10 cellular contexts compared by ENCODE assay signal in genomic region chr17:33292184-33292980, GRCh38. TPM values are rescaled to one million over a fixed set of nuclear protein-coding genes. Genes with fewer than 3 reads are reported as not detected.
DNase-seq lines count a peak whose midpoint lies in the region; ATAC-seq, FAIRE-seq and TF ChIP-seq lines count a peak whose summit lies in the region.
"Had no signal": no experiment of that assay in that cellular context is flagged by ENCODE, and none has a peak within 500 bp of the region (broad histone marks: within the 10 kb centered on the region; RNA-seq: fewer than 3 reads in every experiment).

No MANE protein-coding gene starts in this region.

- H3K4me1 ChIP-seq in heart left ventricle: peaks cover 0 to 24% (median 8%) of the 10 kb centered on the region in 12 donors
- H3K4me1 ChIP-seq in ascending aorta: peaks cover 0 to 7% of the 10 kb centered on the region in 2 donors

- H3K36me3 ChIP-seq in heart left ventricle (no peaks in the 10 kb centered on the region), ascending aorta (no peaks in the 10 kb centered on the region)

- peak overlapping the region in 9 of 12 donors; percentile 3 to 46 (median 34) for H3K4me3 ChIP-seq in heart left ventricle
- H3K4me3 ChIP-seq in ascending aorta: peak overlapping the region; percentile 34 to 61

- no peak for FAIRE-seq in urothelium cell line (lab: Jason Lieb, UNC)
- FAIRE-seq: G401.6 had no signal

- H3K9me3 ChIP-seq in heart left ventricle: no peaks in the 10 kb centered on the region
- H3K9me3 ChIP-seq in ascending aorta: no peaks in the 10 kb centered on the region

- no peak overlapping the region for H3K27ac Mint-ChIP-seq in immature natural killer cell

- TF ChIP-seq CTCF in heart left ventricle (IDR thresholded peaks at IDR 0.05) (peak in 8 of 12 donors; percentile 8 to 30 (median 14)), ascending aorta (IDR thresholded peaks at IDR 0.05) (peak in 2 of 3 experiments; percentile 18 to 44)

- no peak overlapping the region for H3K27ac ChIP-seq in heart left ventricle
- no peak overlapping the region for H3K27ac ChIP-seq in ascending aorta
- H3K27ac ChIP-seq: KMS-11 had no signal

- ATAC-seq in heart left ventricle: peak in 3 of 4 donors; percentile 16 to 40 (median 28)
- ATAC-seq in GM18502 (IDR thresholded peaks at IDR 0.05; ENCODE audit: poor library complexity, unreplicated experiment): no peak
- no peak for ATAC-seq in GM19023 (IDR thresholded peaks at IDR 0.05; ENCODE audit: unreplicated experiment)

- H3K4me1 Mint-ChIP-seq in immature natural killer cell: peaks cover 0 to 6% of the 10 kb centered on the region in 2 donors

- no peak overlapping the region for H3K4me3 Mint-ChIP-seq in immature natural killer cell

- H3K9me3 Mint-ChIP-seq in immature natural killer cell: peaks cover 0 to 2% (median 0%) of the 10 kb centered on the region in 6 donors

- H3K36me3 Mint-ChIP-seq in immature natural killer cell: no peaks in the 10 kb centered on the region

- peaks cover 11 to 27% (median 18%) of the 10 kb centered on the region in 3 donors for H3K27me3 Mint-ChIP-seq in immature natural killer cell (ENCODE audit: low read depth in 3 of 3)

- no peak for TF ChIP-seq POLR2A in heart left ventricle (IDR thresholded peaks at IDR 0.05)

- H3K27me3 ChIP-seq in heart left ventricle (peaks cover 25 to 75% (median 50%) of the 10 kb centered on the region in 9 donors), ascending aorta (peaks cover 10% of the 10 kb centered on the region)

- intact Hi-C loops in heart left ventricle (cut with DNase I): no loop called here
- intact Hi-C loops in cardiac septum (cut with DNase I): no loop called here
- intact Hi-C loops in ascending aorta (cut with DNase I): no loop called here

- 0 to 2% (median 1%) methylated on average over 26 to 72 of the region's 72 CpGs for WGBS in heart left ventricle, 4 donors

- DNase-seq in heart left ventricle (no peak), cardiac septum (ENCODE audit: low spot score) (no peak), ascending aorta (ENCODE audit: low spot score in 2 of 2) (no peak), iPS-NIHi7 (ENCODE audit: extremely low spot score) (peak; percentile 74), urothelium cell line (ENCODE audit: low spot score) (peak; percentile 61), immature natural killer cell (no peak)

RNA-seq across cellular contexts. Expression of gene ASIC2, which starts 0.7 kb away (rescaled TPM):
- total RNA-seq in heart left ventricle: 1 to 10 TPM in 1 of 9 donors, not detected in 8; 1.1 TPM
- polyA plus RNA-seq in heart left ventricle: not detected
- not detected for total RNA-seq in cardiac septum
- total RNA-seq in ascending aorta: not detected
- polyA plus RNA-seq in immature natural killer cell: not detected

Comparison
In these comparisons a context has a peak if more than half of its experiments do, and no peak if none do; other contexts are left out.
1. ATAC-seq: peak in heart left ventricle (3 of 4); none in GM18502 (single experiment) and GM19023 (single experiment).
2. DNase-seq: peak in iPS-NIHi7 (single experiment) and urothelium cell line (single experiment); none in heart left ventricle (0 of 5), cardiac septum (single experiment), ascending aorta (0 of 2) and immature natural killer cell (0 of 3).